ENCODE assay signal across 13 cellular contexts in the genomic region with DNA sequence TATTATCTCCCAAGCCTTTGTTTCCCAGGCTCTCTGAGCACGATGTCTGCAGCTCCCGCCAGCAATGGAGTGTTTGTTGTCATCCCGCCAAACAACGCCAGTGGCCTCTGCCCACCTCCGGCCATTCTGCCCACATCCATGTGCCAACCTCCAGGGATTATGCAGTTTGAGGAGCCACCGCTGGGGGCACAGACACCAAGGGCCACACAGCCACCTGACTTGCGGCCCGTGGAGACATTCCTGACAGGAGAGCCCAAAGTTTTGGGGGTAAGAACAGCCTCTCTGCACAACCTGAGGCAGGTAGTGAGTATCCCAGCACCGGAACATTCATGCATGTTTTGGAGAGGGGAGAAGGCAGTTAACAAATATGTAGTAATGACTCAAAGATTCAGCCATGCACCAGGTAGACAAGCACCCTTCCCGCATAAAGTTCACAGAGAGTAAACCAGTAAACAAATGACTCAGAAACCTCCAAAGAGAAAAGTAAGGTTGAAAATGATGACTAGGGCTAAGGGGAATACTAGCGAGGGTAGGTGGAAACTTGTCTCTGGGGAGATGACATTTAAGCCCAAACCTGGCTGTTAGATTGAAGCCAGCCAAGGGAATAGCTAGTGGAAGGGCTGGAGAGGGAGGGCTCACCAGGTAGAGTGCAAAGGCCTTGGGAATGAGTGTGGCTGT. TPM values are rescaled to one million over a fixed set of nuclear protein-coding genes. Genes with fewer than 3 reads are reported as not detected.
DNase-seq lines count a peak whose midpoint lies in the region; ATAC-seq and TF ChIP-seq lines count a peak whose summit lies in the region.
"Had no signal": no experiment of that assay in that cellular context is flagged by ENCODE, and none has a peak within 500 bp of the region (broad histone marks: within the 10 kb centered on the region; RNA-seq: fewer than 3 reads in every experiment).

No MANE protein-coding gene starts in this region.

- peak overlapping the region; percentile 69 for H3K4me2 ChIP-seq in OCI-LY3 (ENCODE audit: low read length)

- no peaks in the 10 kb centered on the region for H3K9me3 ChIP-seq in OCI-LY3 (ENCODE audit: insufficient read depth, low read length)

- no peaks in the 10 kb centered on the region for H3K36me3 ChIP-seq in OCI-LY3 (replicated peaks; ENCODE audit: low read depth, low read length)

- H3K4me1 ChIP-seq in OCI-LY3 (ENCODE audit: low read length): peaks cover 67% of the 10 kb centered on the region

- H3K27ac ChIP-seq in OCI-LY3 (ENCODE audit: low read length): peak overlapping the region; percentile 67

- intact Hi-C loops in posterior vena cava (cut with DNase I): no loop called here
- intact Hi-C loops in left colon (cut with DNase I, micrococcal nuclease): no loop called here

- H4K20me1 ChIP-seq in OCI-LY3 (ENCODE audit: insufficient read depth, low read length): no peaks in the 10 kb centered on the region

- no peak overlapping the region for H2AFZ ChIP-seq in OCI-LY3 (ENCODE audit: low read depth, low read length)

- peak; percentile 8 for TF ChIP-seq POLR2A in GM18505 (IDR thresholded peaks at IDR 0.05; ENCODE audit: borderline replicate concordance, extremely low read depth, insufficient read depth, insufficient read length)

- DNase-seq in posterior vena cava (ENCODE audit: low spot score) (peak; percentile 35), occipital lobe (lab: John Stamatoyannopoulos, UW) (no peak), left colon (no peak)
- DNase-seq: activated naive CD4-positive, alpha-beta T cell; caudate nucleus; erythroblast; NCI-H1694; stimulated activated CD4-positive, alpha-beta T cell treated with anti-CD3 and anti-CD28 coated beads, Interleukin-4, amount 100 ng/mL, for 1 hour had no signal

- peak overlapping the region; percentile 58; the same call in 1 of the 2 replicates for H3K4me3 ChIP-seq in OCI-LY3 (ENCODE audit: low read length)

- H3K9ac ChIP-seq in OCI-LY3 (ENCODE audit: low read length): peak overlapping the region; percentile 38; the same call in 1 of the 2 replicates

- TF ChIP-seq CTCF in OCI-LY3 (IDR thresholded peaks at IDR 0.05; ENCODE audit: low read depth, low read length): no peak

- ATAC-seq in GM18505 (IDR thresholded peaks at IDR 0.05; ENCODE audit: unreplicated experiment): no peak
- ATAC-seq in HG02798 (IDR thresholded peaks at IDR 0.05; ENCODE audit: poor library complexity, unreplicated experiment): peak; percentile 30
- ATAC-seq in HG03571 (IDR thresholded peaks at IDR 0.05; ENCODE audit: unreplicated experiment): no peak
- no peak for ATAC-seq in left colon

- no peaks in the 10 kb centered on the region for H3K27me3 ChIP-seq in OCI-LY3 (ENCODE audit: low read depth, low read length)

- no peaks in the 10 kb centered on the region for H3K79me2 ChIP-seq in OCI-LY3 (ENCODE audit: low read length)

RNA-seq across cellular contexts. Expression of a gene that starts 7.2 kb away (rescaled TPM):
- not detected for total RNA-seq in posterior vena cava
- not detected for total RNA-seq in occipital lobe
- not detected for total RNA-seq in left colon
- total RNA-seq: pulmonary artery endothelial cell had no signal

RNA-seq across cellular contexts. Expression of a gene that starts 21.3 kb away (rescaled TPM):
- total RNA-seq in posterior vena cava (not detected), occipital lobe (not detected), left colon (1 to 10 TPM in 1 of 2 donors, under 1 TPM in 1; 0.12 to 1.1 TPM)
- total RNA-seq: pulmonary artery endothelial cell had no signal

RNA-seq across cellular contexts. Expression of a gene that starts 39.3 kb away (rescaled TPM):
- total RNA-seq in posterior vena cava (not detected), occipital lobe (not detected), left colon (not detected)
- total RNA-seq: pulmonary artery endothelial cell had no signal
